8 cellular contexts compared by ENCODE assay signal in the genomic region with DNA sequence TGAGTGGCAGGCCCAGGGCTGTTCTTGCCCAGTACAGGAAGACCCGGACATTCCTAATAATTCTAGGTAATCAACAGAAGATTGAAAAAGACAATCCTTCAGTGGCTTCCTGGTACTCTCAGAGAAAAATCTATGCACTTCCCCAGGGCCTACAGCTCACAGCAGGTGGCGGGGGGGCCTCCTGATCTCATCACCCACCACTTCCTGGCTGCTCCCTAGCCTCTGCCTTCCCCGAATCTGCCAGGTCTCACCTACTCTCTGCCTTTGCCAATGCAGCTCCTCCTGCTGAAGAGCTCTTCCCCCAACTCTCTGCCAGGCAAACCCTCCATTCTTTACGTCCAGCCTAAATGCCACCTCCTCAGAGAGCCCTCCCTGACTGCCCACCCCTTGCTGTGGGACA. TPM values are rescaled to one million over a fixed set of nuclear protein-coding genes. Genes with fewer than 3 reads are reported as not detected.
A peak's percentile ranks its signal among the peaks of the same experiment; 100 is the strongest.
DNase-seq lines count a peak whose midpoint lies in the region; ATAC-seq and TF ChIP-seq lines count a peak whose summit lies in the region.

No MANE protein-coding gene starts in this region.

- H3K36me3 ChIP-seq in Loucy (ENCODE audit: insufficient read depth, low read length): no peaks in the 10 kb centered on the region

- intact Hi-C loops in left ventricle myocardium superior (cut with micrococcal nuclease): no loop called here

- no peaks in the 10 kb centered on the region for H4K20me1 ChIP-seq in Loucy (ENCODE audit: insufficient read depth, low read length, poor library complexity, severe bottlenecking)

- DNase-seq in 8988T (peak; percentile 38), activated T-cell treated with anti-CD3 and anti-CD28 coated beads for 24 hours (ENCODE audit: low read depth) (peak; percentile 59), left ventricle myocardium superior (no peak), DMS 273 treated with DMSO at 0.1 percent for 48 hours (lab: John Stamatoyannopoulos, UW) (no peak), NCI-H82 (lab: John Stamatoyannopoulos, UW) (no peak)
- DNase-seq in stimulated activated CD8-positive, alpha-beta memory T cell treated with anti-CD3 and anti-CD28 coated beads, Interleukin-12 subunit alpha, Interleukin-12 subunit beta, amount 100 ng/mL, for 1 hour (ENCODE audit: low read depth): peak; percentile 50

- H3F3A ChIP-seq in Loucy (ENCODE audit: low read depth): no peaks in the 10 kb centered on the region

- no peaks in the 10 kb centered on the region for H3K27me3 ChIP-seq in Loucy (ENCODE audit: insufficient read depth, low read length, poor library complexity, severe bottlenecking)

- H3K4me2 ChIP-seq in Loucy (ENCODE audit: low read depth, low read length, poor library complexity, severe bottlenecking): peak overlapping the region; percentile 60

- H3K9me2 ChIP-seq in Loucy (replicated peaks; ENCODE audit: low read depth, low read length): no peaks in the 10 kb centered on the region

- peak; percentile 27 for ATAC-seq in left ventricle myocardium superior
- ATAC-seq in GM19328 (IDR thresholded peaks at IDR 0.05; ENCODE audit: unreplicated experiment): no peak

- H3K79me2 ChIP-seq in Loucy (ENCODE audit: insufficient read depth, low read length): no peaks in the 10 kb centered on the region

- H2AFZ ChIP-seq in Loucy (ENCODE audit: low read length): peak overlapping the region; percentile 78

- no peak for TF ChIP-seq CTCF in Loucy (conservative IDR thresholded peaks at IDR 0.05; ENCODE audit: low read length)

- peak overlapping the region; percentile 63 for H3K9ac ChIP-seq in Loucy (ENCODE audit: low read depth, low read length, poor library complexity, severe bottlenecking)

- H3K4me1 ChIP-seq in Loucy (ENCODE audit: insufficient read depth, low read length, poor library complexity, severe bottlenecking): peaks cover 12% of the 10 kb centered on the region

- no peaks in the 10 kb centered on the region for H3K9me3 ChIP-seq in Loucy (ENCODE audit: insufficient read depth, low read depth, low read length)

- peak overlapping the region; percentile 22 for H3K4me3 ChIP-seq in Loucy (ENCODE audit: low read length, poor library complexity, severe bottlenecking)

RNA-seq across cellular contexts. Expression of a gene that starts 37.5 kb away (rescaled TPM):
- 53.5 TPM for total RNA-seq in left ventricle myocardium superior

RNA-seq across cellular contexts. Expression of a gene that starts 41.0 kb away (rescaled TPM):
- total RNA-seq in left ventricle myocardium superior: 3.6 TPM

Comparison
In these comparisons a context has a peak if more than half of its experiments do, and no peak if none do; other contexts are left out.
1. DNase-seq: peak in 8988T (single experiment), activated T-cell treated with anti-CD3 and anti-CD28 coated beads for 24 hours (single experiment) and stimulated activated CD8-positive, alpha-beta memory T cell treated with anti-CD3 and anti-CD28 coated beads, Interleukin-12 subunit alpha, Interleukin-12 subunit beta, amount 100 ng/mL, for 1 hour (single experiment); none in left ventricle myocardium superior (single experiment), DMS 273 treated with DMSO at 0.1 percent for 48 hours (single experiment) and NCI-H82 (single experiment).